In genomic region chr12:121513464-121514183, GRCh38 we compare ENCODE assay signal across 8 cellular contexts.
A peak's percentile ranks its signal among the peaks of the same experiment; 100 is the strongest.
DNase-seq lines count a peak whose midpoint lies in the region; ATAC-seq and TF ChIP-seq lines count a peak whose summit lies in the region.

No MANE protein-coding gene starts in this region.

- no peaks in the 10 kb centered on the region for H3K27me3 Mint-ChIP-seq in stimulated activated memory B cell treated with anti-CD40 and anti-IgM and Interleukin-4, amounts not matched to agents 10 μg/mL and 1 μg/mL and 100 μg/mL, for 72 hours

- intact Hi-C loops in body of pancreas (cut with DNase I) = no loop called here

- H3K27ac ChIP-seq in body of pancreas = no peak overlapping the region

- peak overlapping the region; percentile 70 for H3K4me3 Mint-ChIP-seq in stimulated activated memory B cell treated with anti-CD40 and anti-IgM and Interleukin-4, amounts not matched to agents 10 μg/mL and 1 μg/mL and 100 μg/mL, for 72 hours

- H3K9me3 Mint-ChIP-seq in stimulated activated memory B cell treated with anti-CD40 and anti-IgM and Interleukin-4, amounts not matched to agents 10 μg/mL and 1 μg/mL and 100 μg/mL, for 72 hours = no peaks in the 10 kb centered on the region

- ATAC-seq in GM21825 (IDR thresholded peaks at IDR 0.05; ENCODE audit: unreplicated experiment) (peak; percentile 60), body of pancreas (peak; percentile 35), GM19328 (IDR thresholded peaks at IDR 0.05; ENCODE audit: unreplicated experiment) (no peak)
- ATAC-seq in stimulated activated memory B cell treated with anti-CD40 and anti-IgM and Interleukin-4, amounts not matched to agents 10 μg/mL and 1 μg/mL and 100 μg/mL, for 72 hours = peak; percentile 89

- TF ChIP-seq CTCF in body of pancreas (IDR thresholded peaks at IDR 0.05) = no peak

- peak; percentile 46 for DNase-seq in stimulated activated CD4-positive, alpha-beta T cell treated with anti-CD3 and anti-CD28 coated beads, Interleukin-15, amount 100 ng/mL, for 24 hours
- DNase-seq in stimulated activated CD4-positive, alpha-beta T cell treated with anti-CD3 and anti-CD28 coated beads, Interleukin-4, amount 100 ng/mL, for 4 hours = no peak
- DNase-seq in NCI-H226 (peak; percentile 75), body of pancreas (peak in 3 of 4 donors; percentile 26 to 41 (median 36)), NCI-H2107 treated with DMSO at 0.1 percent for 48 hours (lab: John Stamatoyannopoulos, UW; ENCODE audit: unreplicated experiment) (no peak)

- peaks cover 31% of the 10 kb centered on the region for H3K4me1 Mint-ChIP-seq in stimulated activated memory B cell treated with anti-CD40 and anti-IgM and Interleukin-4, amounts not matched to agents 10 μg/mL and 1 μg/mL and 100 μg/mL, for 72 hours

- peak overlapping the region; percentile 88 for H3K27ac Mint-ChIP-seq in stimulated activated memory B cell treated with anti-CD40 and anti-IgM and Interleukin-4, amounts not matched to agents 10 μg/mL and 1 μg/mL and 100 μg/mL, for 72 hours

- peaks cover 0 to 2% of the 10 kb centered on the region in 2 donors for H3K36me3 ChIP-seq in body of pancreas (replicated peaks in 1 of 2; ENCODE audit: insufficient read depth in 1 of 2, low read depth in 2 of 2)

- no peak for TF ChIP-seq POLR2A in body of pancreas (IDR thresholded peaks at IDR 0.05)

- peaks cover 45% of the 10 kb centered on the region for H3K36me3 Mint-ChIP-seq in stimulated activated memory B cell treated with anti-CD40 and anti-IgM and Interleukin-4, amounts not matched to agents 10 μg/mL and 1 μg/mL and 100 μg/mL, for 72 hours

- H3K4me1 ChIP-seq in body of pancreas = no peaks in the 10 kb centered on the region

- H3K4me3 ChIP-seq in body of pancreas = no peak overlapping the region

- 78 to 86% methylated on average over 13 to 17 of the region's 17 CpGs for WGBS in body of pancreas, 2 donors

- no peaks in the 10 kb centered on the region for H3K27me3 ChIP-seq in body of pancreas

- no peaks in the 10 kb centered on the region for H3K9me3 ChIP-seq in body of pancreas

Comparison
In these comparisons a context has a peak if more than half of its experiments do, and no peak if none do; other contexts are left out.
1. DNase-seq: peak in stimulated activated CD4-positive, alpha-beta T cell treated with anti-CD3 and anti-CD28 coated beads, Interleukin-15, amount 100 ng/mL, for 24 hours (single experiment), NCI-H226 (single experiment) and body of pancreas (3 of 4); none in stimulated activated CD4-positive, alpha-beta T cell treated with anti-CD3 and anti-CD28 coated beads, Interleukin-4, amount 100 ng/mL, for 4 hours (0 of 2) and NCI-H2107 treated with DMSO at 0.1 percent for 48 hours (single experiment).